8 cellular contexts compared by ENCODE assay signal in the genomic region with DNA sequence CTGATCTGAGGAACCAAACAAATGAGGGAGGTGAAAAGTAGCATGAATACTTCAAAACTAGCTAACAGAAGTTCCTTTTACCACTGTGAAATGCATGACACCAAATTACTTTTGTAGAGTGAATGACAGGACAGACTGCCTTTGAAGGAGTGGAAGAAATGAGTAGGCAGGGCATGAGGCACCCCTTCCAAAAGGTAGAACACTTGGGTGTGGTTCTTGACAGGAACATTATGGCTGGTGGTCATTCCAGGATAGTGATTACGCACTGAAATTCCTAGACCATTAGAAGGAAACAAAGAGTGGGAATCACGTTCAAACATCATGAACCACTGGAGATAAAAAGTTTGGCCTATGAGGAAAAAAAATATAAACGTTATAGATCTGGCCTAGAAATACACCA. TPM values are rescaled to one million over a fixed set of nuclear protein-coding genes. Genes with fewer than 3 reads are reported as not detected.
DNase-seq lines count a peak whose midpoint lies in the region; ATAC-seq lines count a peak whose summit lies in the region.

No MANE protein-coding gene starts in this region.

- no peaks in the 10 kb centered on the region for H3K9me3 ChIP-seq in endocrine pancreas (ENCODE audit: control insufficient read depth, low read length)
- no peaks in the 10 kb centered on the region for H3K9me3 ChIP-seq in skeletal muscle satellite cell (replicated peaks; ENCODE audit: low read length)

- peaks cover 36% of the 10 kb centered on the region for H3K36me3 Mint-ChIP-seq in activated T-cell treated with anti-CD3 and anti-CD28 coated beads, Interleukin-2, amount 50 U/mL, for 4 hours (ENCODE audit: insufficient read depth)
- H3K36me3 Mint-ChIP-seq in T-helper 1 cell treated with Interleukin-12 subunit alpha and Interleukin-12 subunit beta and Interleukin-4 antibody, amounts not matched to agents 30 μg/mL and 1 μg/mL, for 36 hours (ENCODE audit: low read depth): peaks cover 35% of the 10 kb centered on the region

- no peaks in the 10 kb centered on the region for H3K27me3 ChIP-seq in endocrine pancreas (ENCODE audit: control insufficient read depth, insufficient read depth, low read length)
- no peaks in the 10 kb centered on the region for H3K27me3 ChIP-seq in skeletal muscle satellite cell (ENCODE audit: control insufficient read depth, insufficient read depth, low read length)

- H3K4me3 ChIP-seq in endocrine pancreas (ENCODE audit: control insufficient read depth, insufficient read depth, low read length) (peak overlapping the region; percentile 85), skeletal muscle satellite cell (ENCODE audit: low read length) (peak overlapping the region; percentile 82)

- H3K4me2 ChIP-seq in skeletal muscle satellite cell (ENCODE audit: low read length): peak overlapping the region; percentile 87

- peaks cover 39% of the 10 kb centered on the region for H3K4me1 Mint-ChIP-seq in activated T-cell treated with anti-CD3 and anti-CD28 coated beads, Interleukin-2, amount 50 U/mL, for 4 hours (ENCODE audit: low read depth)
- peaks cover 36% of the 10 kb centered on the region for H3K4me1 Mint-ChIP-seq in T-helper 1 cell treated with Interleukin-12 subunit alpha and Interleukin-12 subunit beta and Interleukin-4 antibody, amounts not matched to agents 30 μg/mL and 1 μg/mL, for 36 hours (ENCODE audit: low read depth)

- no peak overlapping the region for H3K9ac ChIP-seq in endocrine pancreas (ENCODE audit: control insufficient read depth, insufficient read depth, low read length)
- H3K9ac ChIP-seq in skeletal muscle satellite cell (ENCODE audit: low read depth, low read length): peak overlapping the region; percentile 97

- peaks cover 4% of the 10 kb centered on the region for H3K4me1 ChIP-seq in endocrine pancreas (ENCODE audit: control insufficient read depth, insufficient read depth, low read length)
- H3K4me1 ChIP-seq in skeletal muscle satellite cell (ENCODE audit: control insufficient read depth, insufficient read depth, low read length): peaks cover 9% of the 10 kb centered on the region

- H3K9me3 Mint-ChIP-seq in activated T-cell treated with anti-CD3 and anti-CD28 coated beads, Interleukin-2, amount 50 U/mL, for 4 hours: no peaks in the 10 kb centered on the region
- H3K9me3 Mint-ChIP-seq in T-helper 1 cell treated with Interleukin-12 subunit alpha and Interleukin-12 subunit beta and Interleukin-4 antibody, amounts not matched to agents 30 μg/mL and 1 μg/mL, for 36 hours: no peaks in the 10 kb centered on the region

- peak overlapping the region; percentile 93 for H3K4me3 Mint-ChIP-seq in activated T-cell treated with anti-CD3 and anti-CD28 coated beads, Interleukin-2, amount 50 U/mL, for 4 hours
- peak overlapping the region; percentile 47 for H3K4me3 Mint-ChIP-seq in T-helper 1 cell treated with Interleukin-12 subunit alpha and Interleukin-12 subunit beta and Interleukin-4 antibody, amounts not matched to agents 30 μg/mL and 1 μg/mL, for 36 hours

- ATAC-seq in activated T-cell treated with anti-CD3 and anti-CD28 coated beads, Interleukin-2, amount 50 U/mL, for 4 hours: no peak
- no peak for ATAC-seq in left colon

- no peaks in the 10 kb centered on the region for H3K36me3 ChIP-seq in endocrine pancreas (ENCODE audit: control insufficient read depth, insufficient read depth, low read length)
- H3K36me3 ChIP-seq in skeletal muscle satellite cell (ENCODE audit: insufficient read depth, low read length): peaks cover 12% of the 10 kb centered on the region

- DNase-seq in activated T-cell treated with anti-CD3 and anti-CD28 coated beads, Interleukin-2, amount 50 U/mL, for 4 hours: no peak
- no peak for DNase-seq in activated T-cell treated with anti-CD3 and anti-CD28 coated beads, Interleukin-2, amount 50 U/mL, for 48 hours
- no peak for DNase-seq in DMS153 treated with DMSO at 0.1 percent for 48 hours (lab: John Stamatoyannopoulos, UW; ENCODE audit: unreplicated experiment)
- DNase-seq in left colon: no peak
- no peak for DNase-seq in D341Med (ENCODE audit: low spot score)

- intact Hi-C loops in left colon (cut with DNase I, micrococcal nuclease): no loop called here

- peak overlapping the region; percentile 80 for H3K27ac Mint-ChIP-seq in T-helper 1 cell treated with Interleukin-12 subunit alpha and Interleukin-12 subunit beta and Interleukin-4 antibody, amounts not matched to agents 30 μg/mL and 1 μg/mL, for 36 hours

- H3K27me3 Mint-ChIP-seq in activated T-cell treated with anti-CD3 and anti-CD28 coated beads, Interleukin-2, amount 50 U/mL, for 4 hours (ENCODE audit: low read depth): no peaks in the 10 kb centered on the region
- H3K27me3 Mint-ChIP-seq in T-helper 1 cell treated with Interleukin-12 subunit alpha and Interleukin-12 subunit beta and Interleukin-4 antibody, amounts not matched to agents 30 μg/mL and 1 μg/mL, for 36 hours (ENCODE audit: low read depth): no peaks in the 10 kb centered on the region

RNA-seq across cellular contexts. Expression of gene HUWE1, which starts 4.9 kb away (rescaled TPM):
- total RNA-seq in activated T-cell treated with anti-CD3 and anti-CD28 coated beads, Interleukin-2, amount 50 U/mL, for 4 hours: 100 to 1,000 TPM; 433 to 540 (median 440) TPM
- total RNA-seq in skeletal muscle satellite cell (2012; rRNA removed): 86.4 and 87.8 TPM in 2 replicates
- total RNA-seq in left colon: 100 to 1,000 TPM; 114 to 141 TPM
